Comparison of ENCODE assay signal across 25 cellular contexts in genomic region chr6:37359034-37359433, GRCh38.
"Had no signal": no experiment of that assay in that cellular context is flagged by ENCODE, and none has a peak within 500 bp of the region (broad histone marks: within the 10 kb centered on the region; RNA-seq: fewer than 3 reads in every experiment).

No MANE protein-coding gene starts in this region.

- H2AFZ ChIP-seq: hepatocyte had no signal

- FAIRE-seq: endometrium, frontal cortex had no signal

- H3K9me3 ChIP-seq: colonic mucosa, left lung, prostate gland, spleen, testis, tibial nerve, vagina had no signal

- DNase-seq: colonic mucosa; effector memory CD4-positive, alpha-beta T cell; head of caudate nucleus; left cardiac atrium; left lung; mammary epithelial cell; mesendoderm; midbrain; naive thymus-derived CD4-positive, alpha-beta T cell; nephron progenitor cell; nucleus accumbens; right cardiac atrium; spleen; stimulated activated CD4-positive, alpha-beta T cell treated with anti-CD3 and anti-CD28 coated beads, Interleukin-4, amount 100 ng/mL, for 4 hours; stimulated activated naive CD8-positive, alpha-beta T cell treated with anti-CD3 and anti-CD28 coated beads, Interleukin-15, Interleukin-2, amounts not matched to agents 100 U/mL and 50 U/mL, for 24 hours; substantia nigra; testis had no signal

- H3K4me1 ChIP-seq: prostate gland had no signal

- H3K27ac ChIP-seq: colonic mucosa, hepatocyte, left lung, prostate gland, skin epidermis, spleen, testis, tibial nerve, vagina had no signal

- ATAC-seq: left cardiac atrium; left lung; naive thymus-derived CD4-positive, alpha-beta T cell; right cardiac atrium; stimulated activated memory B cell treated with anti-CD40 and anti-IgM and Interleukin-4, amounts not matched to agents 10 μg/mL and 1 μg/mL and 100 μg/mL, for 72 hours; stimulated activated naive CD8-positive, alpha-beta T cell treated with anti-CD3 and anti-CD28 coated beads, Interleukin-15, Interleukin-2, amounts not matched to agents 100 U/mL and 50 U/mL, for 24 hours had no signal

- H3K4me3 ChIP-seq: colonic mucosa, hepatocyte, left lung, prostate gland, skin epidermis, spleen, testis, tibial nerve, vagina had no signal

- H3K4me2 ChIP-seq: hepatocyte had no signal

- H3K36me3 ChIP-seq: colonic mucosa had no signal

- H3K27me3 ChIP-seq: colonic mucosa, hepatocyte, left lung, spleen, testis, tibial nerve, vagina had no signal
